Comparison of ENCODE assay signal across 16 cellular contexts in genomic region chr2:62573137-62573731, GRCh38.
"Had no signal": no experiment of that assay in that cellular context is flagged by ENCODE, and none has a peak within 500 bp of the region (broad histone marks: within the 10 kb centered on the region; RNA-seq: fewer than 3 reads in every experiment).

No MANE protein-coding gene starts in this region.

- H3K9me3 ChIP-seq: gastrocnemius medialis, sigmoid colon had no signal

- H3K36me3 ChIP-seq: gastrocnemius medialis, sigmoid colon had no signal

- H3K4me1 ChIP-seq: gastrocnemius medialis had no signal

- H3K27me3 ChIP-seq: sigmoid colon had no signal

- ATAC-seq: activated CD8-positive, alpha-beta T cell treated with anti-CD3 and anti-CD28 coated beads for 36 hours; gastrocnemius medialis; left cardiac atrium; natural killer cell treated with Interleukin-12 subunit alpha and Interleukin-12 subunit beta and Interleukin-15 and Interleukin-18, amount 100 ng/mL, for 72 hours; stimulated activated naive B cell treated with anti-CD40 and anti-IgM and Interleukin-4, amounts not matched to agents 10 μg/mL and 1 μg/mL and 100 μg/mL, for 72 hours had no signal

- H3K4me3 ChIP-seq: dorsolateral prefrontal cortex, gastrocnemius medialis, sigmoid colon had no signal

- H3K27ac ChIP-seq: dorsolateral prefrontal cortex, gastrocnemius medialis had no signal

- FAIRE-seq: colon had no signal

- DNase-seq: activated CD4-positive, alpha-beta T cell treated with anti-CD3 and anti-CD28 coated beads, Interleukin-2, amount 10 ng/mL, durations not matched to agents 24 days and 14 days; activated CD4-positive, CD25-positive, alpha-beta regulatory T cell; activated CD8-positive, alpha-beta T cell treated with anti-CD3 and anti-CD28 coated beads for 36 hours; activated naive CD4-positive, alpha-beta T cell treated with Interleukin-2 at 50 U/mL for 16 hours; activated T-cell treated with anti-CD3 and anti-CD28 coated beads, Interleukin-2, amount 50 U/mL, for 24 hours; dorsolateral prefrontal cortex; gastrocnemius medialis; head of caudate nucleus; immature natural killer cell; left cardiac atrium; nucleus accumbens; sigmoid colon; stimulated activated naive B cell treated with anti-CD40 and anti-IgM and Interleukin-4, amounts not matched to agents 10 μg/mL and 1 μg/mL and 100 μg/mL, for 72 hours; T1000 had no signal
